In the genomic region with DNA sequence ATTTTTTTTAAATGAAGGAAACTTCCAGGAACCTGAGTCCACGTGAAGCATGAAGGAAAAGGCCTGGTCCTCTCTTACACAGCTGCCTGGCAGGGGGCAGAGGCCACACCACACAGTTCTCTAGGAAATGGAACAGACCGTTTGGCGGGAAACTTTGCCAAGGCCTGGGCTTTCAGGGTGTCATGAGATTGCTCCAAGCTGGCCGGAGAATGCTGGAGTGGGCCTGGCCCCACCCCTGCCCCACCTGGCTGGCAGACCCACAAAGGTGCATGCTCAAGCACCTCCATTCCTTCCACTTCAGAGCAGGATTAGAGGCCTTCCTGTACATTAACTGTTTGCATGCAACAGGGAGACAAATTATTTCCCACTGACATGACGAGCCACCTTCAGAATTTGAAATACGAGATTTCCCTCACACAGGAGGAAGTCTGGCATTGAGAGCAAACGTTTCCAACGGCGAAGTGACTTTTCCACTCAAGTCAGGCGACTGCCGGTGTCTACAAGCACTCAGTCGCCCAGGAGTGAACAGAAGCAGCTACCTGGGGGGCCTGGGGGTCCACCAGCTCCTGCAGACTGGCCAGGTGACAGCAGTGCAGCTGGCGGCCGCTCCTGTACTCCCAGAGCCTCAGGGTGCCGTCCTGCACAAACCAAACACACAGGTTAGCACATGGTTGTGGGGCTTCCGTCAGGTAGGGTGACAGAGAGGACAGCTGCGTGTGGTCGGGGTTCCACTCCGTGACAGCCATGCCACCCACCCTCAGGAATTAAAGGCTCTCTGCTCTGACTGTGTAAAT, we compare ENCODE assay signal across 22 cellular contexts.
"Had no signal": no experiment of that assay in that cellular context is flagged by ENCODE, and none has a peak within 500 bp of the region (broad histone marks: within the 10 kb centered on the region; RNA-seq: fewer than 3 reads in every experiment).

No MANE protein-coding gene starts in this region.

- H3K27ac ChIP-seq: brain microvascular endothelial cell, coronary artery, gastrocnemius medialis, tibial artery, uterus had no signal

- H3K27me3 ChIP-seq: brain microvascular endothelial cell, gastrocnemius medialis, tibial artery, uterus had no signal

- H3K4me3 Mint-ChIP-seq: activated CD4-positive, alpha-beta T cell treated with anti-CD3 and anti-CD28 coated beads, Interleukin-2, amount 10 ng/mL, durations not matched to agents 7 days and 5 days; activated naive CD4-positive, alpha-beta T cell treated with anti-CD3 and anti-CD28 coated beads, Interleukin-2, amount 10 ng/mL, durations not matched to agents 7 days and 5 days; activated naive CD8-positive, alpha-beta T cell treated with anti-CD3 and anti-CD28 coated beads, Interleukin-2, amount 50 U/mL, for 24 hours; central memory CD8-positive, alpha-beta T cell; natural killer cell had no signal

- H3K9me3 ChIP-seq: gastrocnemius medialis, tibial artery, uterus had no signal

- DNase-seq: activated CD4-positive, alpha-beta T cell treated with anti-CD3 and anti-CD28 coated beads, Interleukin-2, amount 10 ng/mL, durations not matched to agents 7 days and 5 days; activated CD8-positive, alpha-beta memory T cell treated with anti-CD3 and anti-CD28 coated beads, Interleukin-2, amount 50 U/mL, for 4 hours; activated effector memory CD4-positive, alpha-beta T cell treated with Interleukin-2 at 50 U/mL for 16 hours; activated naive CD4-positive, alpha-beta T cell treated with anti-CD3 and anti-CD28 coated beads, Interleukin-2, amount 10 ng/mL, durations not matched to agents 7 days and 5 days; activated naive CD8-positive, alpha-beta T cell treated with anti-CD3 and anti-CD28 coated beads, Interleukin-2, amount 50 U/mL, for 24 hours; activated T-cell treated with anti-CD3 and anti-CD28 coated beads, Interleukin-2, amount 50 U/mL, for 48 hours; anterior cingulate cortex; brain microvascular endothelial cell; gastrocnemius medialis; natural killer cell; nucleus accumbens; retina; stimulated activated CD4-positive, alpha-beta T cell treated with anti-CD3 and anti-CD28 coated beads, Interleukin-12 subunit alpha, Interleukin-12 subunit beta, amount 100 ng/mL, for 4 hours; stimulated activated CD4-positive, alpha-beta T cell treated with anti-CD3 and anti-CD28 coated beads, Interleukin-1b, Interleukin-23, amount 100 ng/mL, for 48 hours; stimulated activated CD8-positive, alpha-beta memory T cell treated with anti-CD3 and anti-CD28 coated beads, Interleukin-4, amount 100 ng/mL, for 48 hours; stimulated activated naive CD4-positive, alpha-beta T cell treated with Interleukin-2 at 50 U/mL for 16 hours; T-helper 1 cell; T1000; tibial artery; uterus had no signal

- H3K4me3 ChIP-seq: coronary artery, gastrocnemius medialis, tibial artery, uterus had no signal

- H3K36me3 ChIP-seq: uterus had no signal

- H3K36me3 Mint-ChIP-seq: natural killer cell had no signal

- H3K27me3 Mint-ChIP-seq: activated CD4-positive, alpha-beta T cell treated with anti-CD3 and anti-CD28 coated beads, Interleukin-2, amount 10 ng/mL, durations not matched to agents 7 days and 5 days; activated naive CD4-positive, alpha-beta T cell treated with anti-CD3 and anti-CD28 coated beads, Interleukin-2, amount 10 ng/mL, durations not matched to agents 7 days and 5 days; activated naive CD8-positive, alpha-beta T cell treated with anti-CD3 and anti-CD28 coated beads, Interleukin-2, amount 50 U/mL, for 24 hours; central memory CD8-positive, alpha-beta T cell had no signal

- H3K27ac Mint-ChIP-seq: activated CD4-positive, alpha-beta T cell treated with anti-CD3 and anti-CD28 coated beads, Interleukin-2, amount 10 ng/mL, durations not matched to agents 7 days and 5 days; activated naive CD4-positive, alpha-beta T cell treated with anti-CD3 and anti-CD28 coated beads, Interleukin-2, amount 10 ng/mL, durations not matched to agents 7 days and 5 days; activated naive CD8-positive, alpha-beta T cell treated with anti-CD3 and anti-CD28 coated beads, Interleukin-2, amount 50 U/mL, for 24 hours; natural killer cell had no signal

- H3K4me1 ChIP-seq: gastrocnemius medialis, tibial artery, uterus had no signal

- ATAC-seq: activated naive CD8-positive, alpha-beta T cell treated with anti-CD3 and anti-CD28 coated beads, Interleukin-2, amount 50 U/mL, for 24 hours; gastrocnemius medialis; natural killer cell had no signal

- H3K4me1 Mint-ChIP-seq: activated naive CD4-positive, alpha-beta T cell treated with anti-CD3 and anti-CD28 coated beads, Interleukin-2, amount 10 ng/mL, durations not matched to agents 7 days and 5 days; central memory CD8-positive, alpha-beta T cell had no signal
